In genomic region chr2:190182071-190182524, GRCh38 we compare ENCODE assay signal across 14 cellular contexts.
DNase-seq lines count a peak whose midpoint lies in the region; ATAC-seq and TF ChIP-seq lines count a peak whose summit lies in the region.
"Had no signal": no experiment of that assay in that cellular context is flagged by ENCODE, and none has a peak within 500 bp of the region (broad histone marks: within the 10 kb centered on the region; RNA-seq: fewer than 3 reads in every experiment).

No MANE protein-coding gene starts in this region.

- in situ Hi-C loops in GM13976 (cut with MboI; ENCODE audit: low sequenced_read_pairs, unreplicated experiment), result no loop called here

- H3K4me1 Mint-ChIP-seq in CD4-positive, alpha-beta T cell (ENCODE audit: low read depth), result peaks cover 13% of the 10 kb centered on the region

- H3K27me3 Mint-ChIP-seq in CD4-positive, alpha-beta T cell, result peaks cover 38% of the 10 kb centered on the region

- H3K23ac ChIP-seq in mesenchymal stem cell (ENCODE audit: low read length in 2 of 2), result no peak overlapping the region

- H3K9me2 ChIP-seq in MM.1S (replicated peaks; ENCODE audit: insufficient read depth, low read length), result no peaks in the 10 kb centered on the region

- no peaks in the 10 kb centered on the region for H3K9me3 Mint-ChIP-seq in CD4-positive, alpha-beta T cell
- H3K9me3 Mint-ChIP-seq: CD8-positive, alpha-beta T cell; H9; mesothelial cell of epicardium had no signal

- peaks cover 25% of the 10 kb centered on the region for H3F3A ChIP-seq in MM.1S (ENCODE audit: insufficient read depth, low read length)

- H3K4me3 Mint-ChIP-seq in CD4-positive, alpha-beta T cell, result no peak overlapping the region

- 74% methylated on average over 3 of the region's 3 CpGs for WGBS in mesenchymal stem cell

- CTCF ChIA-PET in CD4-positive, alpha-beta T cell (lab: Charles Lee), result no interaction called here

- H4K20me1 ChIP-seq in MM.1S (ENCODE audit: insufficient read depth, low read length), result no peaks in the 10 kb centered on the region

- no peak overlapping the region for H4K91ac ChIP-seq in mesenchymal stem cell (ENCODE audit: low read length)

- peak; percentile 22 for ATAC-seq in GM21423 (IDR thresholded peaks at IDR 0.05; ENCODE audit: unreplicated experiment)
- ATAC-seq in CD4-positive, alpha-beta T cell (ENCODE audit: poor library complexity), result no peak
- ATAC-seq: CD8-positive, alpha-beta T cell had no signal

- H3K4ac ChIP-seq in mesenchymal stem cell (ENCODE audit: low read depth in 1 of 2, low read length in 2 of 2), result no peak overlapping the region

- intact Hi-C loops in posterior vena cava (cut with DNase I), result no loop called here
- intact Hi-C loops in CD4-positive, alpha-beta T cell (cut with DNase I, micrococcal nuclease), result no loop called here

- H2AFZ ChIP-seq in MM.1S (ENCODE audit: low read length), result no peak overlapping the region
- H2AFZ ChIP-seq in mesenchymal stem cell (ENCODE audit: low read depth, low read length), result no peak overlapping the region

- no peaks in the 10 kb centered on the region for H3K36me3 Mint-ChIP-seq in CD4-positive, alpha-beta T cell (ENCODE audit: low read depth)
- H3K36me3 Mint-ChIP-seq: CD8-positive, alpha-beta T cell had no signal

- DNase-seq in GM13976 (ENCODE audit: low spot score) (peak; percentile 20), MM.1S (peak; percentile 54), mesenchymal stem cell (no peak), iPS-NIHi7 (ENCODE audit: extremely low spot score) (no peak), posterior vena cava (ENCODE audit: low spot score) (no peak)
- no peak for DNase-seq in stimulated activated CD4-positive, alpha-beta T cell treated with anti-CD3 and anti-CD28 coated beads, Interleukin-2, amount 100 ng/mL, for 48 hours
- DNase-seq in CD4-positive, alpha-beta T cell, result no peak
- DNase-seq: activated CD4-positive, alpha-beta T cell treated with anti-CD3 and anti-CD28 coated beads for 4 hours; CD8-positive, alpha-beta T cell; H9; NCI-H1694 had no signal

- H2AK5ac ChIP-seq in mesenchymal stem cell (ENCODE audit: low read length, severe bottlenecking), result no peak overlapping the region

- H2BK15ac ChIP-seq in mesenchymal stem cell (ENCODE audit: low read depth, poor library complexity, severe bottlenecking), result no peak overlapping the region

- H3K27ac Mint-ChIP-seq in CD4-positive, alpha-beta T cell, result no peak overlapping the region
- H3K27ac Mint-ChIP-seq: CD8-positive, alpha-beta T cell; H9; mesothelial cell of epicardium had no signal

- no peak overlapping the region for H2BK120ac ChIP-seq in mesenchymal stem cell (ENCODE audit: low read depth, low read length)

- H3K9me3 ChIP-seq in MM.1S (replicated peaks; ENCODE audit: insufficient read depth, low read length) (no peaks in the 10 kb centered on the region), mesenchymal stem cell (ENCODE audit: control insufficient read depth, low read length) (no peaks in the 10 kb centered on the region)
- no peaks in the 10 kb centered on the region for H3K9me3 ChIP-seq in CD4-positive, alpha-beta T cell (ENCODE audit: control insufficient read depth, low read length)

- no peak overlapping the region for H2BK5ac ChIP-seq in mesenchymal stem cell (ENCODE audit: low read depth, low read length, poor library complexity, severe bottlenecking)

- H3K18ac ChIP-seq in mesenchymal stem cell (ENCODE audit: low read depth in 1 of 2, low read length in 2 of 2), result no peak overlapping the region

- POLR2A ChIA-PET in CD4-positive, alpha-beta T cell (lab: Charles Lee), result interaction anchor here (0.7 kb wide), 1 partner anchor 22 kb away, joined by 3 read pairs; no protein-coding TSS in a partner anchor

- H4K8ac ChIP-seq in mesenchymal stem cell (ENCODE audit: low read length), result no peak overlapping the region

- H3K14ac ChIP-seq in mesenchymal stem cell (ENCODE audit: low read length in 2 of 2), result no peak overlapping the region

- H3K36me3 ChIP-seq in MM.1S (replicated peaks; ENCODE audit: insufficient read depth, low read length), result no peaks in the 10 kb centered on the region
- no peaks in the 10 kb centered on the region for H3K36me3 ChIP-seq in mesenchymal stem cell (ENCODE audit: control insufficient read depth in 1 of 2, insufficient read depth in 2 of 2, low read depth in 1 of 2, low read length in 2 of 2)

- no peaks in the 10 kb centered on the region for H3K27me3 ChIP-seq in MM.1S (replicated peaks; ENCODE audit: insufficient read depth, low read length)
- H3K27me3 ChIP-seq in mesenchymal stem cell (ENCODE audit: control insufficient read depth in 1 of 2, insufficient read depth in 1 of 2, low read length in 2 of 2), result no peaks in the 10 kb centered on the region
- H3K27me3 ChIP-seq in CD4-positive, alpha-beta T cell (ENCODE audit: control insufficient read depth, insufficient read depth, low read length), result peaks cover 17% of the 10 kb centered on the region

- H3K4me3 ChIP-seq in MM.1S (ENCODE audit: low read length) (peak overlapping the region; percentile 87), mesenchymal stem cell (ENCODE audit: insufficient read depth in 1 of 2, low read depth in 1 of 2, low read length in 2 of 2) (peak overlapping the region in 1 of 2 experiments; percentile 81)

- H3K9ac ChIP-seq in MM.1S (ENCODE audit: low read length) (peak overlapping the region; percentile 90; the same call in 1 of the 2 replicates), mesenchymal stem cell (ENCODE audit: low read length) (peak overlapping the region; percentile 19)

- H3K27ac ChIP-seq in MM.1S (ENCODE audit: low read length) (peak overlapping the region; percentile 67; the same call in 1 of the 2 replicates), mesenchymal stem cell (ENCODE audit: low read length, poor library complexity, severe bottlenecking) (no peak overlapping the region)
- no peak overlapping the region for H3K27ac ChIP-seq in CD4-positive, alpha-beta T cell (ENCODE audit: low read depth, low read length)
- H3K27ac ChIP-seq: HL-60 had no signal

- no peak overlapping the region for H2BK12ac ChIP-seq in mesenchymal stem cell (ENCODE audit: low read length in 2 of 2)

- TF ChIP-seq CTCF in GM13976 (IDR thresholded peaks at IDR 0.05; ENCODE audit: borderline replicate concordance, control extremely low read depth, extremely low read depth, insufficient read depth, missing control alignments) (no peak), MM.1S (IDR thresholded peaks at IDR 0.05; ENCODE audit: low read length) (no peak)
- no peak for TF ChIP-seq CTCF in CD4-positive, alpha-beta T cell (IDR thresholded peaks at IDR 0.05)

- H3K79me2 ChIP-seq in MM.1S (ENCODE audit: low read length), result peaks cover 40% of the 10 kb centered on the region

- peak overlapping the region; percentile 94 for H3K4me2 ChIP-seq in MM.1S (ENCODE audit: low read depth, low read length)
- H3K4me2 ChIP-seq in mesenchymal stem cell (ENCODE audit: low read length, poor library complexity, severe bottlenecking), result no peak overlapping the region

- H3K4me1 ChIP-seq in MM.1S (ENCODE audit: low read length) (peaks cover 28% of the 10 kb centered on the region), mesenchymal stem cell (ENCODE audit: control insufficient read depth, insufficient read depth, low read depth, low read length) (peaks cover 10% of the 10 kb centered on the region)

- H3K79me1 ChIP-seq in mesenchymal stem cell (replicated peaks; ENCODE audit: low read length, poor library complexity, severe bottlenecking), result no peaks in the 10 kb centered on the region

Comparison
In these comparisons a context has a peak if more than half of its experiments do, and no peak if none do; other contexts are left out.
1. DNase-seq: peak in GM13976 (single experiment) and MM.1S (single experiment); none in mesenchymal stem cell (single experiment), iPS-NIHi7 (single experiment), stimulated activated CD4-positive, alpha-beta T cell treated with anti-CD3 and anti-CD28 coated beads, Interleukin-2, amount 100 ng/mL, for 48 hours (0 of 2), posterior vena cava (single experiment) and CD4-positive, alpha-beta T cell (0 of 10).